Comparison of ENCODE assay signal across 33 cellular contexts in the genomic region with DNA sequence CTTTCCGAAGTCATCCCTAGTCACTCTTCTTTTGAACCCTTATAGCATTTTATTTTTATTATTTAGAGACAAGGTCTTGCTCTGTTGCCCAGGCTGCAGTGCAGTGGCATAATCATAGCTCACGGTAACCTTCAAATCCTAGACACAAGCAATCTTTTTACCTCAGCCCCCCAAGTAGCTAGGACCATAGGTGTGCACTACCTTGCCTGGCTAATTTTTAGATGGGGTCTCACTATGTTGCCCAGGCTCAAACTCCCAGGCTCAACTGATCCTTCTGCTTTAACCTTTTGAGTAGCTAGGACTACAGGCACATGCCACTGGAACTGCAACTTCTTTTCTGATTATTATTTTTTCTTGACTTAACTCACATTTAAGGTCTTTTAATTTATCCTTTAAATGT.
"Had no signal": no experiment of that assay in that cellular context is flagged by ENCODE, and none has a peak within 500 bp of the region (broad histone marks: within the 10 kb centered on the region; RNA-seq: fewer than 3 reads in every experiment).

No MANE protein-coding gene starts in this region.

- H3K9me3 ChIP-seq: adrenal gland, body of pancreas, breast epithelium had no signal

- DNase-seq: activated B cell treated with CpG ODN at 0.5 μM for 24 hours; activated CD4-positive, alpha-beta memory T cell treated with anti-CD3 and anti-CD28 coated beads for 36 hours; activated CD4-positive, alpha-beta T cell treated with anti-CD3 and anti-CD28 coated beads for 4 hours; activated CD4-positive, alpha-beta T cell treated with anti-CD3 and anti-CD28 coated beads, Interleukin-2, amount 10 ng/mL, durations not matched to agents 24 days and 14 days; activated CD4-positive, alpha-beta T cell treated with anti-CD3 and anti-CD28 coated beads, Interleukin-2, amount 50 U/mL, for 1 hour; activated CD4-positive, alpha-beta T cell treated with anti-CD3 and anti-CD28 coated beads, Interleukin-2, amount 50 U/mL, for 4 hours; activated CD4-positive, CD25-positive, alpha-beta regulatory T cell treated with anti-CD3 and anti-CD28 coated beads, Interleukin-2, amount 50 U/mL, for 72 hours; activated CD8-positive, alpha-beta memory T cell treated with anti-CD3 and anti-CD28 coated beads, Interleukin-2, amount 50 U/mL, for 4 hours; activated CD8-positive, alpha-beta T cell treated with anti-CD3 and anti-CD28 coated beads for 36 hours; activated effector memory CD4-positive, alpha-beta T cell treated with anti-CD3 and anti-CD28 coated beads, Interleukin-2, amount 50 U/mL, for 16 hours; activated gamma-delta T cell treated with Interleukin-2 at 50 U/mL for 16 hours; activated naive CD4-positive, alpha-beta T cell; activated naive CD4-positive, alpha-beta T cell treated with anti-CD3 and anti-CD28 coated beads for 36 hours; activated naive CD4-positive, alpha-beta T cell treated with anti-CD3 and anti-CD28 coated beads, Interleukin-2, amount 50 U/mL, for 16 hours; activated naive CD8-positive, alpha-beta T cell treated with anti-CD3 and anti-CD28 coated beads for 36 hours; activated T-cell treated with anti-CD3 and anti-CD28 coated beads for 4 hours; activated T-cell treated with anti-CD3 and anti-CD28 coated beads, Interleukin-2, amount 50 U/mL, for 1 hour; activated T-cell treated with anti-CD3 and anti-CD28 coated beads, Interleukin-2, amount 50 U/mL, for 4 hours; activated T-cell treated with anti-CD3 and anti-CD28 coated beads, Interleukin-2, amount 50 U/mL, for 72 hours; adrenal gland; amniotic stem cell; aorta; body of pancreas; brain microvascular endothelial cell; central memory CD4-positive, alpha-beta T cell; T-helper 2 cell; T-helper 9 cell had no signal

- H3K4me3 ChIP-seq: adrenal gland, body of pancreas, breast epithelium had no signal

- H3K36me3 ChIP-seq: adrenal gland, brain microvascular endothelial cell, breast epithelium had no signal

- H3K4me1 ChIP-seq: breast epithelium had no signal

- H3K27ac ChIP-seq: adrenal gland, body of pancreas, brain microvascular endothelial cell, breast epithelium, VCaP had no signal

- H3K27me3 ChIP-seq: adrenal gland, body of pancreas, brain microvascular endothelial cell, breast epithelium had no signal

- FAIRE-seq: astrocyte, TTC549 had no signal

- ATAC-seq: activated CD8-positive, alpha-beta T cell treated with anti-CD3 and anti-CD28 coated beads for 36 hours; activated naive CD4-positive, alpha-beta T cell treated with anti-CD3 and anti-CD28 coated beads, Interleukin-2, amount 50 U/mL, for 72 hours; activated T-cell treated with anti-CD3 and anti-CD28 coated beads, Interleukin-2, amount 50 U/mL, for 4 hours; activated T-cell treated with anti-CD3 and anti-CD28 coated beads, Interleukin-2, amount 50 U/mL, for 72 hours; activated T-helper 17 cell treated with anti-CD3 and anti-CD28 coated beads, Interleukin-2, amount 50 U/mL, for 72 hours; body of pancreas had no signal
